16 cellular contexts compared by ENCODE assay signal in genomic region chr7:147207988-147208387, GRCh38.
A peak's percentile ranks its signal among the peaks of the same experiment; 100 is the strongest.
DNase-seq lines count a peak whose midpoint lies in the region; ATAC-seq and TF ChIP-seq lines count a peak whose summit lies in the region.
"Had no signal": no experiment of that assay in that cellular context is flagged by ENCODE, and none has a peak within 500 bp of the region (broad histone marks: within the 10 kb centered on the region; RNA-seq: fewer than 3 reads in every experiment).

No MANE protein-coding gene starts in this region.

- H3K36me3 ChIP-seq in endodermal cell (ENCODE audit: control insufficient read depth, insufficient read depth, low read length) (no peaks in the 10 kb centered on the region), mesendoderm (ENCODE audit: control insufficient read depth, insufficient read depth, low read length) (no peaks in the 10 kb centered on the region)

- H3K23ac ChIP-seq in H9 (ENCODE audit: insufficient read length, low read depth, low read length): no peak overlapping the region
- no peak overlapping the region for H3K23ac ChIP-seq in mesendoderm (ENCODE audit: low read length)

- H3K4me1 Mint-ChIP-seq in H9 (peaks cover 8 to 13% of the 10 kb centered on the region in 2 experiments), endodermal cell (peaks cover 10% of the 10 kb centered on the region), progenitor cell of endocrine pancreas (ENCODE audit: low read depth) (peaks cover 4% of the 10 kb centered on the region)

- WGBS in H9 (ENCODE audit: extremely low coverage, insufficient read length, low lambda C conversion rate): no CpG with 5 or more reads among the region's 1 CpG
- WGBS in endodermal cell (ENCODE audit: insufficient coverage in 1 of 2, insufficient read length in 1 of 2), 2 experiments: 80% methylated on average over 1 of the region's 1 CpG; no CpG with 5 or more reads in 1 of the 2 experiments
- no CpG with 5 or more reads among the region's 1 CpG for WGBS in mesendoderm (ENCODE audit: extremely low coverage, insufficient coverage, low lambda C conversion rate)

- no peaks in the 10 kb centered on the region for H3K23me2 ChIP-seq in H9 (ENCODE audit: insufficient read length, low read depth, low read length, poor library complexity, severe bottlenecking)

- no peak overlapping the region for H4K5ac ChIP-seq in H9 (ENCODE audit: insufficient read length, low read depth, low read length)
- H4K5ac ChIP-seq in mesendoderm (ENCODE audit: low read length): no peak overlapping the region

- no peaks in the 10 kb centered on the region for H3K4me1 ChIP-seq in H9 (ENCODE audit: insufficient read depth, low read length)
- H3K4me1 ChIP-seq in endodermal cell (ENCODE audit: control insufficient read depth, insufficient read depth, low read length): no peaks in the 10 kb centered on the region
- H3K4me1 ChIP-seq in mesendoderm (ENCODE audit: control insufficient read depth, low read depth, low read length): no peaks in the 10 kb centered on the region

- H3K79me2 ChIP-seq in H9 (ENCODE audit: insufficient read depth, low read length) (no peaks in the 10 kb centered on the region), mesendoderm (ENCODE audit: control insufficient read depth, insufficient read depth, low read length) (no peaks in the 10 kb centered on the region)

- H2BK120ac ChIP-seq in H9 (ENCODE audit: low read depth, low read length, poor library complexity, severe bottlenecking) (no peak overlapping the region), mesendoderm (ENCODE audit: low read depth, low read length) (no peak overlapping the region)

- H3K36me3 Mint-ChIP-seq in H9 (ENCODE audit: insufficient read depth in 1 of 3, low read depth in 3 of 3) (peaks cover 0 to 2% (median 0%) of the 10 kb centered on the region in 3 experiments; a peak in 2 of 7 replicates), endodermal cell (ENCODE audit: low read depth) (no peaks in the 10 kb centered on the region), progenitor cell of endocrine pancreas (ENCODE audit: insufficient read depth) (no peaks in the 10 kb centered on the region)

- H3K27ac Mint-ChIP-seq in H9: peak overlapping the region; percentile 68 to 93 (median 74); a peak in 3 of 7 replicates
- peak overlapping the region; percentile 81 for H3K27ac Mint-ChIP-seq in endodermal cell
- H3K27ac Mint-ChIP-seq in progenitor cell of endocrine pancreas: no peak overlapping the region
- H3K27ac Mint-ChIP-seq: CD4-positive, alpha-beta T cell; HFFc6 had no signal

- H4K20me1 ChIP-seq in H9 (ENCODE audit: control insufficient read depth, insufficient read depth, insufficient read length): no peaks in the 10 kb centered on the region

- no peak overlapping the region for H2AK5ac ChIP-seq in H9 (ENCODE audit: insufficient read length, low read length)
- no peak overlapping the region for H2AK5ac ChIP-seq in mesendoderm (ENCODE audit: low read length)

- no peak overlapping the region for H3K4ac ChIP-seq in H9 (ENCODE audit: low read depth, low read length)
- no peak overlapping the region for H3K4ac ChIP-seq in mesendoderm (ENCODE audit: low read depth, low read length)

- H3K9ac ChIP-seq in H9 (ENCODE audit: extremely low read depth, insufficient read length, low read length) (no peak overlapping the region), endodermal cell (ENCODE audit: extremely low read depth, low read length, poor library complexity, severe bottlenecking) (no peak overlapping the region), mesendoderm (ENCODE audit: low read length) (no peak overlapping the region)

- peak overlapping the region; percentile 12 for H3K4me2 ChIP-seq in H9 (ENCODE audit: insufficient read depth, insufficient read length, low read length)
- H3K4me2 ChIP-seq in mesendoderm (ENCODE audit: low read length): no peak overlapping the region

- no peak overlapping the region for H3T11ph ChIP-seq in H9 (ENCODE audit: low read length)

- H3K14ac ChIP-seq in H9 (ENCODE audit: insufficient read depth, low read length): no peak overlapping the region

- no peak for ATAC-seq in GM21360 (IDR thresholded peaks at IDR 0.05; ENCODE audit: unreplicated experiment)
- ATAC-seq: HCT116 had no signal

- H4K91ac ChIP-seq in H9 (ENCODE audit: insufficient read length, low read depth, low read length): no peak overlapping the region

- H3K56ac ChIP-seq in H9 (ENCODE audit: insufficient read length, low read depth, low read length): no peak overlapping the region
- H3K56ac ChIP-seq in mesendoderm (ENCODE audit: low read length): no peak overlapping the region

- H2BK5ac ChIP-seq in H9 (ENCODE audit: insufficient read length, low read length) (no peak overlapping the region), mesendoderm (ENCODE audit: low read length) (no peak overlapping the region)

- no peak overlapping the region for H2BK20ac ChIP-seq in H9 (ENCODE audit: low read depth, low read length, poor library complexity, severe bottlenecking)

- DNase-seq in H9 (no peak), NCI-H69 (lab: John Stamatoyannopoulos, UW) (peak; percentile 34), endodermal cell (peak; percentile 51), mesendoderm (peak; percentile 36), progenitor cell of endocrine pancreas (ENCODE audit: low spot score, unreplicated experiment) (no peak)
- DNase-seq in activated T-cell treated with anti-CD3 and anti-CD28 coated beads, Interleukin-2, amount 50 U/mL, for 1 hour: no peak
- DNase-seq: AML-193; CD4-positive, alpha-beta T cell; DMS153; DMS79; GDM1; HFFc6; KG1 had no signal

- H3K9me3 Mint-ChIP-seq in H9 (peaks cover 0 to 2% of the 10 kb centered on the region in 2 experiments; a peak in 1 of 5 replicates), endodermal cell (peaks cover 6% of the 10 kb centered on the region), progenitor cell of endocrine pancreas (ENCODE audit: low read depth) (peaks cover 9% of the 10 kb centered on the region)

- H3K27me3 ChIP-seq in H9 (ENCODE audit: insufficient read depth, low read length) (no peaks in the 10 kb centered on the region), endodermal cell (ENCODE audit: control insufficient read depth, insufficient read depth, low read length, poor library complexity, severe bottlenecking) (no peaks in the 10 kb centered on the region), mesendoderm (ENCODE audit: insufficient read depth, low read length, poor library complexity) (no peaks in the 10 kb centered on the region)

- no peaks in the 10 kb centered on the region for H3K79me1 ChIP-seq in H9 (ENCODE audit: insufficient read depth, low read depth, low read length, poor library complexity, severe bottlenecking)
- H3K79me1 ChIP-seq in mesendoderm (ENCODE audit: low read length): no peaks in the 10 kb centered on the region

- H3K4me3 Mint-ChIP-seq in H9 (no peak overlapping the region), endodermal cell (no peak overlapping the region), progenitor cell of endocrine pancreas (ENCODE audit: low read depth) (no peak overlapping the region)
- H3K4me3 Mint-ChIP-seq: CD4-positive, alpha-beta T cell; HFFc6 had no signal

- no peak overlapping the region for H3K27ac ChIP-seq in H9 (ENCODE audit: insufficient read length, low read depth, low read length)
- no peak overlapping the region for H3K27ac ChIP-seq in endodermal cell (ENCODE audit: low read depth, low read length)
- no peak overlapping the region for H3K27ac ChIP-seq in mesendoderm (ENCODE audit: low read depth, low read length)
- H3K27ac ChIP-seq: C4-2B had no signal

- H4K8ac ChIP-seq in H9 (replicated peaks; ENCODE audit: insufficient read length, low read depth, low read length) (no peak overlapping the region), mesendoderm (ENCODE audit: low read depth, low read length) (no peak overlapping the region)

- H3K18ac ChIP-seq in H9 (ENCODE audit: insufficient read length, low read depth, low read length): no peak overlapping the region
- H3K18ac ChIP-seq in mesendoderm (ENCODE audit: low read length): no peak overlapping the region

- H2BK15ac ChIP-seq in H9 (ENCODE audit: low read depth, low read length) (no peak overlapping the region), mesendoderm (replicated peaks; ENCODE audit: low read depth) (no peak overlapping the region)

- H3K4me3 ChIP-seq in endodermal cell (ENCODE audit: low read length) (no peak overlapping the region), mesendoderm (ENCODE audit: low read length) (no peak overlapping the region)

- H2BK12ac ChIP-seq in H9 (ENCODE audit: insufficient read length, low read depth, low read length): no peak overlapping the region

- H3K27me3 Mint-ChIP-seq in H9 (ENCODE audit: low read depth) (no peaks in the 10 kb centered on the region), endodermal cell (ENCODE audit: insufficient read depth) (no peaks in the 10 kb centered on the region), progenitor cell of endocrine pancreas (no peaks in the 10 kb centered on the region)
- H3K27me3 Mint-ChIP-seq: CD4-positive, alpha-beta T cell had no signal

- no peaks in the 10 kb centered on the region for H3K9me3 ChIP-seq in H9 (ENCODE audit: control insufficient read depth, low read depth, low read length)
- H3K9me3 ChIP-seq in endodermal cell (ENCODE audit: control insufficient read depth, low read length): peaks cover 6% of the 10 kb centered on the region

- no peak for TF ChIP-seq CTCF in H9 (conservative IDR thresholded peaks at IDR 0.05)
- TF ChIP-seq CTCF in endodermal cell (conservative IDR thresholded peaks at IDR 0.05): no peak
- no peak for TF ChIP-seq CTCF in progenitor cell of endocrine pancreas (IDR thresholded peaks at IDR 0.05; ENCODE audit: unreplicated experiment)

- H2AFZ ChIP-seq in H9 (ENCODE audit: low read length): no peak overlapping the region

Comparison
In these comparisons a context has a peak if more than half of its experiments do, and no peak if none do; other contexts are left out.
1. DNase-seq: peak in NCI-H69 (single experiment), endodermal cell (single experiment) and mesendoderm (single experiment); none in H9 (single experiment), progenitor cell of endocrine pancreas (single experiment) and activated T-cell treated with anti-CD3 and anti-CD28 coated beads, Interleukin-2, amount 50 U/mL, for 1 hour (single experiment).